1 cellular context compared by ENCODE assay signal in the genomic region with DNA sequence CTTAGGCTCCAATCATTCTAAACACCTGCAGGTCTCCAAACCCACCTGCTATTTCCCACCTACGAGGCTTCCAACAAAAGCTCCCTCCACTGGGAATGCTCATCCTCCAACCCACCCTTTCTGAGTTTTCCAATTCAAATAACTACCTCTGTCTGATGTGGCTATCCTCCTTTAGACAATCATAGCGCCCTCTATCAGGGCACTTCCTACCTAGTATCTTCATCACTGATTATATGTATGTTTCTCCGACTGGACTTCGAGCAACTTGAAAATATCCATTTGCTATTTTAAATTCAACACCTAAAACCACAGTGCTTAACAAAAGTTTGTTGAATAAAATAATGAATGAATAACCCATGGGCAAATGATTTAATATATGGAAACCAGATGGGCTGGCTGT.
TF ChIP-seq lines count a peak whose summit lies in the region.

No MANE protein-coding gene starts in this region.

TF ChIP-seq in GM23338, 12 proteins besides CTCF, POLR2A, EP300 and RAD21:
- TF ChIP-seq, protein P1, sequence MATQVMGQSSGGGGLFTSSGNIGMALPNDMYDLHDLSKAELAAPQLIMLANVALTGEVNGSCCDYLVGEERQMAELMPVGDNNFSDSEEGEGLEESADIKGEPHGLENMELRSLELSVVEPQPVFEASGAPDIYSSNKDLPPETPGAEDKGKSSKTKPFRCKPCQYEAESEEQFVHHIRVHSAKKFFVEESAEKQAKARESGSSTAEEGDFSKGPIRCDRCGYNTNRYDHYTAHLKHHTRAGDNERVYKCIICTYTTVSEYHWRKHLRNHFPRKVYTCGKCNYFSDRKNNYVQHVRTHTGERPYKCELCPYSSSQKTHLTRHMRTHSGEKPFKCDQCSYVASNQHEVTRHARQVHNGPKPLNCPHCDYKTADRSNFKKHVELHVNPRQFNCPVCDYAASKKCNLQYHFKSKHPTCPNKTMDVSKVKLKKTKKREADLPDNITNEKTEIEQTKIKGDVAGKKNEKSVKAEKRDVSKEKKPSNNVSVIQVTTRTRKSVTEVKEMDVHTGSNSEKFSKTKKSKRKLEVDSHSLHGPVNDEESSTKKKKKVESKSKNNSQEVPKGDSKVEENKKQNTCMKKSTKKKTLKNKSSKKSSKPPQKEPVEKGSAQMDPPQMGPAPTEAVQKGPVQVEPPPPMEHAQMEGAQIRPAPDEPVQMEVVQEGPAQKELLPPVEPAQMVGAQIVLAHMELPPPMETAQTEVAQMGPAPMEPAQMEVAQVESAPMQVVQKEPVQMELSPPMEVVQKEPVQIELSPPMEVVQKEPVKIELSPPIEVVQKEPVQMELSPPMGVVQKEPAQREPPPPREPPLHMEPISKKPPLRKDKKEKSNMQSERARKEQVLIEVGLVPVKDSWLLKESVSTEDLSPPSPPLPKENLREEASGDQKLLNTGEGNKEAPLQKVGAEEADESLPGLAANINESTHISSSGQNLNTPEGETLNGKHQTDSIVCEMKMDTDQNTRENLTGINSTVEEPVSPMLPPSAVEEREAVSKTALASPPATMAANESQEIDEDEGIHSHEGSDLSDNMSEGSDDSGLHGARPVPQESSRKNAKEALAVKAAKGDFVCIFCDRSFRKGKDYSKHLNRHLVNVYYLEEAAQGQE (IDR thresholded peaks at IDR 0.05; ENCODE audit: unreplicated experiment) = no peak
- TF ChIP-seq NANOG (IDR thresholded peaks at IDR 0.05; ENCODE audit: borderline replicate concordance) (no peak), EZH2phosphoT487 (IDR thresholded peaks at IDR 0.05; ENCODE audit: unreplicated experiment) (no peak), EZH2 (IDR thresholded peaks at IDR 0.05; ENCODE audit: low read depth, unreplicated experiment) (no peak), JUNB (IDR thresholded peaks at IDR 0.05; ENCODE audit: unreplicated experiment) (no peak), STAT1 (IDR thresholded peaks at IDR 0.05; ENCODE audit: unreplicated experiment) (no peak), POLR2AphosphoS5 (IDR thresholded peaks at IDR 0.05; ENCODE audit: low read depth) (no peak), ZNF331 (CRISPR knock-in tag; IDR thresholded peaks at IDR 0.05; ENCODE audit: low read depth) (no peak)
- TF ChIP-seq, protein P2, sequence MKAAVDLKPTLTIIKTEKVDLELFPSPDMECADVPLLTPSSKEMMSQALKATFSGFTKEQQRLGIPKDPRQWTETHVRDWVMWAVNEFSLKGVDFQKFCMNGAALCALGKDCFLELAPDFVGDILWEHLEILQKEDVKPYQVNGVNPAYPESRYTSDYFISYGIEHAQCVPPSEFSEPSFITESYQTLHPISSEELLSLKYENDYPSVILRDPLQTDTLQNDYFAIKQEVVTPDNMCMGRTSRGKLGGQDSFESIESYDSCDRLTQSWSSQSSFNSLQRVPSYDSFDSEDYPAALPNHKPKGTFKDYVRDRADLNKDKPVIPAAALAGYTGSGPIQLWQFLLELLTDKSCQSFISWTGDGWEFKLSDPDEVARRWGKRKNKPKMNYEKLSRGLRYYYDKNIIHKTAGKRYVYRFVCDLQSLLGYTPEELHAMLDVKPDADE (IDR thresholded peaks at IDR 0.05) = no peak
- TF ChIP-seq, protein P3, sequence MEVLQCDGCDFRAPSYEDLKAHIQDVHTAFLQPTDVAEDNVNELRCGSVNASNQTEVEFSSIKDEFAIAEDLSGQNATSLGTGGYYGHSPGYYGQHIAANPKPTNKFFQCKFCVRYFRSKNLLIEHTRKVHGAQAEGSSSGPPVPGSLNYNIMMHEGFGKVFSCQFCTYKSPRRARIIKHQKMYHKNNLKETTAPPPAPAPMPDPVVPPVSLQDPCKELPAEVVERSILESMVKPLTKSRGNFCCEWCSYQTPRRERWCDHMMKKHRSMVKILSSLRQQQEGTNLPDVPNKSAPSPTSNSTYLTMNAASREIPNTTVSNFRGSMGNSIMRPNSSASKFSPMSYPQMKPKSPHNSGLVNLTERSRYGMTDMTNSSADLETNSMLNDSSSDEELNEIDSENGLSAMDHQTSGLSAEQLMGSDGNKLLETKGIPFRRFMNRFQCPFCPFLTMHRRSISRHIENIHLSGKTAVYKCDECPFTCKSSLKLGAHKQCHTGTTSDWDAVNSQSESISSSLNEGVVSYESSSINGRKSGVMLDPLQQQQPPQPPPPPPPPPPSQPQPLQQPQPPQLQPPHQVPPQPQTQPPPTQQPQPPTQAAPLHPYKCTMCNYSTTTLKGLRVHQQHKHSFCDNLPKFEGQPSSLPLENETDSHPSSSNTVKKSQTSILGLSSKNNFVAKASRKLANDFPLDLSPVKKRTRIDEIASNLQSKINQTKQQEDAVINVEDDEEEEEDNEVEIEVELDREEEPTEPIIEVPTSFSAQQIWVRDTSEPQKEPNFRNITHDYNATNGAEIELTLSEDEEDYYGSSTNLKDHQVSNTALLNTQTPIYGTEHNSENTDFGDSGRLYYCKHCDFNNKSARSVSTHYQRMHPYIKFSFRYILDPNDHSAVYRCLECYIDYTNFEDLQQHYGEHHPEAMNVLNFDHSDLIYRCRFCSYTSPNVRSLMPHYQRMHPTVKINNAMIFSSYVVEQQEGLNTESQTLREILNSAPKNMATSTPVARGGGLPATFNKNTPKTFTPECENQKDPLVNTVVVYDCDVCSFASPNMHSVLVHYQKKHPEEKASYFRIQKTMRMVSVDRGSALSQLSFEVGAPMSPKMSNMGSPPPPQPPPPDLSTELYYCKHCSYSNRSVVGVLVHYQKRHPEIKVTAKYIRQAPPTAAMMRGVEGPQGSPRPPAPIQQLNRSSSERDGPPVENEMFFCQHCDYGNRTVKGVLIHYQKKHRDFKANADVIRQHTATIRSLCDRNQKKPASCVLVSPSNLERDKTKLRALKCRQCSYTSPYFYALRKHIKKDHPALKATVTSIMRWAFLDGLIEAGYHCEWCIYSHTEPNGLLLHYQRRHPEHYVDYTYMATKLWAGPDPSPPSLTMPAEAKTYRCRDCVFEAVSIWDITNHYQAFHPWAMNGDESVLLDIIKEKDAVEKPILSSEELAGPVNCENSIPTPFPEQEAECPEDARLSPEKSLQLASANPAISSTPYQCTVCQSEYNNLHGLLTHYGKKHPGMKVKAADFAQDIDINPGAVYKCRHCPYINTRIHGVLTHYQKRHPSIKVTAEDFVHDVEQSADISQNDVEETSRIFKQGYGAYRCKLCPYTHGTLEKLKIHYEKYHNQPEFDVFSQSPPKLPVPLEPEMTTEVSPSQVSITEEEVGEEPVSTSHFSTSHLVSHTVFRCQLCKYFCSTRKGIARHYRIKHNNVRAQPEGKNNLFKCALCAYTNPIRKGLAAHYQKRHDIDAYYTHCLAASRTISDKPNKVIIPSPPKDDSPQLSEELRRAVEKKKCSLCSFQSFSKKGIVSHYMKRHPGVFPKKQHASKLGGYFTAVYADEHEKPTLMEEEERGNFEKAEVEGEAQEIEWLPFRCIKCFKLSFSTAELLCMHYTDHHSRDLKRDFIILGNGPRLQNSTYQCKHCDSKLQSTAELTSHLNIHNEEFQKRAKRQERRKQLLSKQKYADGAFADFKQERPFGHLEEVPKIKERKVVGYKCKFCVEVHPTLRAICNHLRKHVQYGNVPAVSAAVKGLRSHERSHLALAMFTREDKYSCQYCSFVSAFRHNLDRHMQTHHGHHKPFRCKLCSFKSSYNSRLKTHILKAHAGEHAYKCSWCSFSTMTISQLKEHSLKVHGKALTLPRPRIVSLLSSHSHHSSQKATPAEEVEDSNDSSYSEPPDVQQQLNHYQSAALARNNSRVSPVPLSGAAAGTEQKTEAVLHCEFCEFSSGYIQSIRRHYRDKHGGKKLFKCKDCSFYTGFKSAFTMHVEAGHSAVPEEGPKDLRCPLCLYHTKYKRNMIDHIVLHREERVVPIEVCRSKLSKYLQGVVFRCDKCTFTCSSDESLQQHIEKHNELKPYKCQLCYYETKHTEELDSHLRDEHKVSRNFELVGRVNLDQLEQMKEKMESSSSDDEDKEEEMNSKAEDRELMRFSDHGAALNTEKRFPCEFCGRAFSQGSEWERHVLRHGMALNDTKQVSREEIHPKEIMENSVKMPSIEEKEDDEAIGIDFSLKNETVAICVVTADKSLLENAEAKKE (CRISPR knock-in tag; IDR thresholded peaks at IDR 0.05) = no peak
